Comparison of ENCODE assay signal across 12 cellular contexts in the genomic region with DNA sequence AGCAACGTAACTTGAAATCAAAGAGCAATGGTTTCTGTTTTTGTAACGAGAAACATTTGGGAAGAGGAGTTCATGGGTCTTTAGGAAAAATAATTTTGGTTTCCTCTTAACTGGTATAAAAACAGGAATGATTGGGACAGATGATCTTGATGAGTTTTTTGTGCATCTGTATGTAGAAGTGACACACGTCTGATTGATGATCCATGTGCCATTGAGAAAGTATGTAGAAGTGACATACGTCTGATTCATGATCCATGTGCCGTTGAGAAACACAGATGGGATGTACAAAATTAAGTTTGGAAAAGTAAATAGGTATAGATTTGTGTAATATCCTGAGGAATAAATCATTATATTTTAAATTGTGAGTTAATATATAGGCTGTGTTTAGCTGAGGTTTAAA. TPM values are rescaled to one million over a fixed set of nuclear protein-coding genes. Genes with fewer than 3 reads are reported as not detected.
DNase-seq lines count a peak whose midpoint lies in the region; ATAC-seq, FAIRE-seq and TF ChIP-seq lines count a peak whose summit lies in the region.
"Had no signal": no experiment of that assay in that cellular context is flagged by ENCODE, and none has a peak within 500 bp of the region (broad histone marks: within the 10 kb centered on the region; RNA-seq: fewer than 3 reads in every experiment).

No MANE protein-coding gene starts in this region.

- no peak for FAIRE-seq in urothelium cell line (lab: Jason Lieb, UNC)

- DNase-seq in CD4-positive, CD25-positive, alpha-beta regulatory T cell, result no peak
- DNase-seq in HFFc6 (no peak), urothelium cell line (ENCODE audit: low spot score) (no peak), heart right ventricle (no peak)
- DNase-seq in activated naive CD8-positive, alpha-beta T cell treated with anti-CD3 and anti-CD28 coated beads for 36 hours, result no peak
- DNase-seq: amygdala, mucosa of descending colon, NCI-H526 had no signal

- peak overlapping the region in 1 of 3 donors; percentile 86 for H3K27ac Mint-ChIP-seq in CD4-positive, CD25-positive, alpha-beta regulatory T cell
- peak overlapping the region; percentile 50 for H3K27ac Mint-ChIP-seq in HFFc6
- no peak overlapping the region for H3K27ac Mint-ChIP-seq in activated naive CD8-positive, alpha-beta T cell treated with anti-CD3 and anti-CD28 coated beads for 36 hours

- peaks cover 4% of the 10 kb centered on the region for H3K27me3 ChIP-seq in CD4-positive, CD25-positive, alpha-beta regulatory T cell (ENCODE audit: control insufficient read depth, insufficient read depth, low read length)
- no peaks in the 10 kb centered on the region for H3K27me3 ChIP-seq in heart right ventricle
- H3K27me3 ChIP-seq: foreskin keratinocyte had no signal

- ATAC-seq in CD4-positive, CD25-positive, alpha-beta regulatory T cell (ENCODE audit: low read depth in 2 of 2), result no peak
- ATAC-seq in HG03025 (IDR thresholded peaks at IDR 0.05; ENCODE audit: low FRiP score, unreplicated experiment), result no peak
- ATAC-seq in heart right ventricle, result no peak
- no peak for ATAC-seq in HG03139 (IDR thresholded peaks at IDR 0.05; ENCODE audit: unreplicated experiment)
- ATAC-seq: foreskin keratinocyte, mucosa of descending colon had no signal

- H3K36me3 Mint-ChIP-seq in CD4-positive, CD25-positive, alpha-beta regulatory T cell, result peaks cover 20% of the 10 kb centered on the region
- H3K36me3 Mint-ChIP-seq in HFFc6 (ENCODE audit: low read depth), result peaks cover 37% of the 10 kb centered on the region
- peaks cover 34% of the 10 kb centered on the region for H3K36me3 Mint-ChIP-seq in activated naive CD8-positive, alpha-beta T cell treated with anti-CD3 and anti-CD28 coated beads for 36 hours

- H3K27me3 Mint-ChIP-seq in CD4-positive, CD25-positive, alpha-beta regulatory T cell, result no peaks in the 10 kb centered on the region
- peaks cover 12% of the 10 kb centered on the region for H3K27me3 Mint-ChIP-seq in HFFc6 (ENCODE audit: insufficient read depth)
- H3K27me3 Mint-ChIP-seq in activated naive CD8-positive, alpha-beta T cell treated with anti-CD3 and anti-CD28 coated beads for 36 hours, result peaks cover 20% of the 10 kb centered on the region

- intact Hi-C loops in heart right ventricle (cut with DNase I), result loop anchor here in 3 of 10 donors (5.0 to 10.0 kb wide), 3 partner anchors 39 to 266 kb away; a partner anchor contains a TSS

- no peak overlapping the region for H3K27ac ChIP-seq in CD4-positive, CD25-positive, alpha-beta regulatory T cell (ENCODE audit: insufficient read depth, low read length, poor library complexity, severe bottlenecking)
- H3K27ac ChIP-seq in mesodermal cell (ENCODE audit: low read depth, low read length, severe bottlenecking), result no peak overlapping the region
- H3K27ac ChIP-seq in heart right ventricle, result no peak overlapping the region
- H3K27ac ChIP-seq: foreskin keratinocyte had no signal

- WGBS in mesodermal cell (ENCODE audit: insufficient coverage in 2 of 2), 2 experiments, result 95 to 97% methylated on average over 5 of the region's 5 CpGs
- WGBS in heart right ventricle, 2 donors, result 86 to 88% methylated on average over 5 of the region's 5 CpGs

- peaks cover 21% of the 10 kb centered on the region for H3K36me3 ChIP-seq in CD4-positive, CD25-positive, alpha-beta regulatory T cell (ENCODE audit: control insufficient read depth, insufficient read depth, low read length)
- H3K36me3 ChIP-seq in mesodermal cell (ENCODE audit: control insufficient read depth, insufficient read depth, low read length) (peaks cover 52% of the 10 kb centered on the region), heart right ventricle (peaks cover 0 to 48% (median 10%) of the 10 kb centered on the region in 9 donors)

- peak overlapping the region; percentile 28 to 84 (median 64) for H3K4me3 Mint-ChIP-seq in CD4-positive, CD25-positive, alpha-beta regulatory T cell
- H3K4me3 Mint-ChIP-seq in HFFc6, result peak overlapping the region; percentile 86
- H3K4me3 Mint-ChIP-seq in activated naive CD8-positive, alpha-beta T cell treated with anti-CD3 and anti-CD28 coated beads for 36 hours, result peak overlapping the region; percentile 82

- H3K9me3 ChIP-seq in CD4-positive, CD25-positive, alpha-beta regulatory T cell (ENCODE audit: control insufficient read depth in 2 of 2, low read length in 2 of 2), result no peaks in the 10 kb centered on the region
- H3K9me3 ChIP-seq in mesodermal cell (ENCODE audit: control insufficient read depth, low read length) (no peaks in the 10 kb centered on the region), heart right ventricle (peaks cover 0 to 6% (median 0%) of the 10 kb centered on the region in 11 donors)
- H3K9me3 ChIP-seq: mucosa of descending colon had no signal

- peaks cover 0 to 2% (median 0%) of the 10 kb centered on the region in 7 donors for H3K9me3 Mint-ChIP-seq in CD4-positive, CD25-positive, alpha-beta regulatory T cell
- H3K9me3 Mint-ChIP-seq in HFFc6, result no peaks in the 10 kb centered on the region
- H3K9me3 Mint-ChIP-seq in activated naive CD8-positive, alpha-beta T cell treated with anti-CD3 and anti-CD28 coated beads for 36 hours, result no peaks in the 10 kb centered on the region

- peaks cover 10% of the 10 kb centered on the region for H3K4me1 ChIP-seq in CD4-positive, CD25-positive, alpha-beta regulatory T cell (ENCODE audit: control insufficient read depth, insufficient read depth, low read length, poor library complexity, severe bottlenecking)
- H3K4me1 ChIP-seq in mesodermal cell (ENCODE audit: control insufficient read depth, insufficient read depth, low read length, poor library complexity, severe bottlenecking), result peaks cover 5% of the 10 kb centered on the region
- peaks cover 0 to 21% (median 9%) of the 10 kb centered on the region in 9 donors for H3K4me1 ChIP-seq in heart right ventricle

- peaks cover 26 to 38% (median 33%) of the 10 kb centered on the region in 4 donors for H3K4me1 Mint-ChIP-seq in CD4-positive, CD25-positive, alpha-beta regulatory T cell
- H3K4me1 Mint-ChIP-seq in HFFc6 (ENCODE audit: low read depth), result peaks cover 35% of the 10 kb centered on the region
- peaks cover 26% of the 10 kb centered on the region for H3K4me1 Mint-ChIP-seq in activated naive CD8-positive, alpha-beta T cell treated with anti-CD3 and anti-CD28 coated beads for 36 hours

- H3K4me3 ChIP-seq in CD4-positive, CD25-positive, alpha-beta regulatory T cell (ENCODE audit: low read depth, low read length), result peak overlapping the region; percentile 21
- H3K4me3 ChIP-seq in mesodermal cell (ENCODE audit: extremely low read depth, insufficient read depth, low read length, poor library complexity, severe bottlenecking) (peak overlapping the region; percentile 18), heart right ventricle (no peak overlapping the region)
- H3K4me3 ChIP-seq: mucosa of descending colon had no signal

- TF ChIP-seq CTCF in HFFc6 (IDR thresholded peaks at IDR 0.05) (no peak), heart right ventricle (IDR thresholded peaks at IDR 0.05) (no peak)

RNA-seq across cellular contexts. Expression of a gene that starts 2.1 kb away (rescaled TPM):
- total RNA-seq in CD4-positive, CD25-positive, alpha-beta regulatory T cell, result 19.2 TPM
- polyA plus RNA-seq in CD4-positive, CD25-positive, alpha-beta regulatory T cell, result 1 to 10 TPM; 7.4 to 9.4 (median 7.5) TPM
- 10 to 100 TPM; 14.1 to 18.6 (median 16.4) TPM for total RNA-seq in HFFc6 (2021; fragmentation: NEBNext Ultra II Directional; extraction: Animal tissue kit (Norgen Biotek cat#: 25700))
- total RNA-seq in activated naive CD8-positive, alpha-beta T cell treated with anti-CD3 and anti-CD28 coated beads for 36 hours, result 10 to 100 TPM; 15.9 to 17.1 TPM
- 15.3 TPM for polyA plus RNA-seq in mesodermal cell (2013, experiment 1 of 2)
- polyA plus RNA-seq in mesodermal cell (2013, experiment 2 of 2), result 14.7 TPM
- 10 to 100 TPM in 1 of 10 donors, 1 to 10 TPM in 9; 5.7 to 10.4 (median 8.1) TPM for total RNA-seq in heart right ventricle
- 1 to 10 TPM; 1.8 to 3.1 TPM for polyA plus RNA-seq in heart right ventricle

RNA-seq across cellular contexts. Expression of a gene that starts 41.4 kb away (rescaled TPM):
- total RNA-seq in CD4-positive, CD25-positive, alpha-beta regulatory T cell, result 148 TPM
- 10 to 100 TPM; 28.2 to 34.3 (median 31.2) TPM for polyA plus RNA-seq in CD4-positive, CD25-positive, alpha-beta regulatory T cell
- 10 to 100 TPM; 47.0 to 54.2 (median 47.7) TPM for total RNA-seq in HFFc6 (2021; fragmentation: NEBNext Ultra II Directional; extraction: Animal tissue kit (Norgen Biotek cat#: 25700))
- total RNA-seq in activated naive CD8-positive, alpha-beta T cell treated with anti-CD3 and anti-CD28 coated beads for 36 hours, result 10 to 100 TPM; 47.5 to 52.3 TPM
- 40.3 TPM for polyA plus RNA-seq in mesodermal cell (2013, experiment 1 of 2)
- polyA plus RNA-seq in mesodermal cell (2013, experiment 2 of 2), result 43.0 TPM
- total RNA-seq in heart right ventricle, result 10 to 100 TPM; 19.8 to 33.2 (median 26.8) TPM
- polyA plus RNA-seq in heart right ventricle, result 10 to 100 TPM in 1 of 2 donors, 1 to 10 TPM in 1; 4.9 to 18.6 TPM

Comparison
In these comparisons a context has a peak if more than half of its experiments do, and no peak if none do; other contexts are left out.
1. H3K4me3 ChIP-seq: peak in CD4-positive, CD25-positive, alpha-beta regulatory T cell (single experiment) and mesodermal cell (single experiment); none in heart right ventricle (0 of 10).
2. Peak in every context shown above with its lines, with median percentiles within 50 percentile points of each other: H3K4me3 Mint-ChIP-seq.